Comparison of ENCODE assay signal across 8 cellular contexts in the genomic region with DNA sequence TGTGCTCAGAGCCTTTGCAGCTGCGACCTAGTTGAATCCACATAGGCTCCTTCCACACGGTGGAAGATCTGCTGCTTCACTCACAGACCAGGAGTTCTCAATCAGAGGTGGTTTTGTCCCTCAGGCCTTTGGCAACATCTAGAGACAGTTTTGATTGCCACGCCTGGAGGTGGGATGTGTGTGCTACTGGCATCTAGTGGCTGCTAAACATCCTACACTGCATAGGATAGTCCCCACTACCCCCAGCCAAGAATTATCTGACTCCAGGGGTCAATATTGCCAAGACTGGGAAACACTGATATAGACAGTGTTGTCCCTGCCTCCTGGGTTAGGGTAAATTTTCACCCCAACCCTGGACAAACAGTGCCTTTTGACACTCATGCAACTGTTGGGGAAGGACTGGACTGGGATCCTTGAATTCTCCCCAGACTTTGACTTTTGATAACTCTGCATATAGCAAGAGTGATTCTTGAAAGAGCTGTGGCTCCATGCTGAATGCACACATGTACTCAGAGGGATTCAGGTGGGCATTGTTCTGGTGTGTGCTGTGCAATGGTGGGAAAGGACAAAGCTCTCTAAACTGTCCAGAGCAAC. TPM values are rescaled to one million over a fixed set of nuclear protein-coding genes. Genes with fewer than 3 reads are reported as not detected.
A peak's percentile ranks its signal among the peaks of the same experiment; 100 is the strongest.
DNase-seq lines count a peak whose midpoint lies in the region; ATAC-seq and TF ChIP-seq lines count a peak whose summit lies in the region.

No MANE protein-coding gene starts in this region.

- DNase-seq in SKM-1 (lab: John Stamatoyannopoulos, UW; ENCODE audit: unreplicated experiment) (peak; percentile 5), SKM-1 treated with dmso at 0.1 percent for 144 hours (lab: John Stamatoyannopoulos, UW; ENCODE audit: unreplicated experiment) (no peak), HuH-7 (ENCODE audit: low spot score) (peak; percentile 77), lung microvascular endothelial cell (ENCODE audit: low read depth in 2 of 2) (peak; percentile 38 to 47), NCI-H2081 treated with DMSO at 0.1 percent for 48 hours (lab: John Stamatoyannopoulos, UW) (no peak), spleen (no peak)

- H3K27me3 ChIP-seq in spleen (replicated peaks in 1 of 7): no peaks in the 10 kb centered on the region

- TF ChIP-seq CTCF in VCaP (conservative IDR thresholded peaks at IDR 0.05) (peak; percentile 73), spleen (IDR thresholded peaks at IDR 0.05 in 8 of 11, conservative IDR thresholded peaks at IDR 0.05 in 3 of 11) (peak in 4 of 11 experiments; percentile 12 to 26 (median 20))

- H3K27ac ChIP-seq in VCaP: no peak overlapping the region
- H3K27ac ChIP-seq in spleen: no peak overlapping the region

- H3K36me3 ChIP-seq in spleen: peaks cover 0 to 60% (median 22%) of the 10 kb centered on the region in 6 donors

- H3K4me3 ChIP-seq in spleen: no peak overlapping the region

- intact Hi-C loops in spleen (cut with DNase I; ENCODE audit: low total_unique reads): no loop called here

- ATAC-seq in GM21528 (IDR thresholded peaks at IDR 0.05; ENCODE audit: low FRiP score, unreplicated experiment): no peak

- WGBS in spleen, 5 donors: 55 to 67% (median 63%) methylated on average over 3 of the region's 3 CpGs

- no peaks in the 10 kb centered on the region for H3K9me3 ChIP-seq in spleen

- no peak for TF ChIP-seq POLR2A in spleen (IDR thresholded peaks at IDR 0.05)

- H3K4me1 ChIP-seq in spleen: peaks cover 0 to 14% (median 8%) of the 10 kb centered on the region in 6 donors

RNA-seq across cellular contexts. Expression of gene BAZ2A, which starts 39.8 kb away (rescaled TPM):
- total RNA-seq in lung microvascular endothelial cell: 15.9 and 22.6 TPM in 2 replicates
- 100 to 1,000 TPM; 140 to 238 (median 166) TPM for total RNA-seq in spleen
- polyA plus RNA-seq in spleen: 10 to 100 TPM in 2 of 3 donors, 1 to 10 TPM in 1; 8.8 to 42.5 (median 12.5) TPM

RNA-seq across cellular contexts. Expression of gene ATP5F1B, which starts 55.5 kb away (rescaled TPM):
- total RNA-seq in lung microvascular endothelial cell: 444 and 495 TPM in 2 replicates
- 100 to 1,000 TPM; 262 to 375 (median 339) TPM for total RNA-seq in spleen
- 100 to 1,000 TPM; 223 to 272 (median 240) TPM for polyA plus RNA-seq in spleen

Comparison
In these comparisons a context has a peak if more than half of its experiments do, and no peak if none do; other contexts are left out.
1. DNase-seq: peak in SKM-1 (single experiment), HuH-7 (single experiment) and lung microvascular endothelial cell (2 of 2); none in SKM-1 treated with dmso at 0.1 percent for 144 hours (single experiment), NCI-H2081 treated with DMSO at 0.1 percent for 48 hours (single experiment) and spleen (single experiment).